ENCODE assay signal across 1 cellular context in the genomic region with DNA sequence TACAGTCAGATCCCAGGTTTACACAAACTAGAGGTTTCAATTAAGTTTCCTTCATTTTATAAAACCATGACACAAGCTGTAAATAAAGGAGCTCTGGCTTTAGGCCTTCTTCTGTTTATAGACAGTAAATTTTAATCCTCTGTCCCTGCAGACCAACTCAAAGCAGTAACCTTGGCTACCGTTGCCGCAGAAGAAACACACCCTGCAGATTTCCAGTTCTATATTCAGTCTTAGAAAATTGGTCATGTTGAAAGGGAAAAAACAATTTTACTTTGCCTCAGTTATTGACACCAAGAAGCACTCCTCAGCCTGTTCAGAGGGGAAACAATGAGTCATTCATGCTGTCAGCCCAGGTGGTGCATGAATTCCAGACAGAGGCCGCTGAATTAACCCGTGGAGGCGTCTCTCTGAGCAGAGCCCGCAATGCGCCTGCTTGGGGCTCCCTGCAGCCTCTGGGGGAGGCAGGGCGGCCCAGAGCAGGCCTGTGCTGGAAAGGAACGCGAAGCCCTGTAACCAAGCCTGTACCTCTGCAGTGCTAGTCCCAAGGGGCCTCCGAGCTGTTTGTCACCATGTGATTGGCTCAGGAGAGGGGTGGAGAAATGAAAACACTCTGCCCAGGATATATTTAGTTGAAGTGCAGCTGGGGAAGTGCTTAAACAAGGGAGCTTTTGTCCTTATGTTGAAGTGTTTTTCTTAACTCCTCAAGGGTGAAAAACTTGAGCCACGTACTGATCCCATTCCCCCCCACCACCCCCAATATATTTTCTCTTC.
A peak's percentile ranks its signal among the peaks of the same experiment; 100 is the strongest.
TF ChIP-seq lines count a peak whose summit lies in the region.

No MANE protein-coding gene starts in this region.

TF ChIP-seq in HepG2, 621 proteins besides CTCF, POLR2A, EP300 and RAD21 (continued from another document and continues in another):
- peak; percentile 27; the same call in 1 of the 2 replicates for TF ChIP-seq ZNF740 (CRISPR knock-in tag; IDR thresholded peaks at IDR 0.05)
- TF ChIP-seq, protein P1, sequence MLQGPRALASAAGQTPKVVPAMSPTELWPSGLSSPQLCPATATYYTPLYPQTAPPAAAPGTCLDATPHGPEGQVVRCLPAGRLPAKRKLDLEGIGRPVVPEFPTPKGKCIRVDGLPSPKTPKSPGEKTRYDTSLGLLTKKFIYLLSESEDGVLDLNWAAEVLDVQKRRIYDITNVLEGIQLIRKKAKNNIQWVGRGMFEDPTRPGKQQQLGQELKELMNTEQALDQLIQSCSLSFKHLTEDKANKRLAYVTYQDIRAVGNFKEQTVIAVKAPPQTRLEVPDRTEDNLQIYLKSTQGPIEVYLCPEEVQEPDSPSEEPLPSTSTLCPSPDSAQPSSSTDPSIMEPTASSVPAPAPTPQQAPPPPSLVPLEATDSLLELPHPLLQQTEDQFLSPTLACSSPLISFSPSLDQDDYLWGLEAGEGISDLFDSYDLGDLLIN (CRISPR knock-in tag; IDR thresholded peaks at IDR 0.05; ENCODE audit: borderline replicate concordance): 0 out of 2 replicates have a peak, but pooled peaks have one; percentile 56
- TF ChIP-seq PHF21A (CRISPR knock-in tag; IDR thresholded peaks at IDR 0.05): peak; percentile 97
- peak; percentile 77 for TF ChIP-seq HDAC1 (CRISPR knock-in tag; IDR thresholded peaks at IDR 0.05)
- peak; percentile 47 for TF ChIP-seq PHF8 (CRISPR knock-in tag; IDR thresholded peaks at IDR 0.05)
- peak; percentile 59; the same call in 1 of the 2 replicates for TF ChIP-seq BORCS8-MEF2B (CRISPR knock-in tag; IDR thresholded peaks at IDR 0.05)
- TF ChIP-seq SMYD3 (CRISPR knock-in tag; IDR thresholded peaks at IDR 0.05): peak; percentile 52; the same call in 1 of the 2 replicates
- TF ChIP-seq ZBTB3 (CRISPR knock-in tag; IDR thresholded peaks at IDR 0.05; ENCODE audit: borderline replicate concordance, low read depth): no peak; the same call in 1 of the 2 replicates
- TF ChIP-seq ZBTB46 (CRISPR knock-in tag; IDR thresholded peaks at IDR 0.05; ENCODE audit: borderline replicate concordance): no peak
- TF ChIP-seq, protein P2, sequence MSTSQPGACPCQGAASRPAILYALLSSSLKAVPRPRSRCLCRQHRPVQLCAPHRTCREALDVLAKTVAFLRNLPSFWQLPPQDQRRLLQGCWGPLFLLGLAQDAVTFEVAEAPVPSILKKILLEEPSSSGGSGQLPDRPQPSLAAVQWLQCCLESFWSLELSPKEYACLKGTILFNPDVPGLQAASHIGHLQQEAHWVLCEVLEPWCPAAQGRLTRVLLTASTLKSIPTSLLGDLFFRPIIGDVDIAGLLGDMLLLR (CRISPR knock-in tag; IDR thresholded peaks at IDR 0.05): 0 out of 2 replicates have a peak, but pooled peaks have one; percentile 27
- no peak for TF ChIP-seq ZNF432 (CRISPR knock-in tag; IDR thresholded peaks at IDR 0.05; ENCODE audit: borderline replicate concordance)
- 0 out of 2 replicates have a peak, but pooled peaks have one; percentile 52 for TF ChIP-seq ZMAT3 (CRISPR knock-in tag; conservative IDR thresholded peaks at IDR 0.05)
- TF ChIP-seq ZFY (CRISPR knock-in tag; IDR thresholded peaks at IDR 0.05): peak; percentile 91
- no peak for TF ChIP-seq U2AF1 (optimal IDR thresholded peaks at IDR 0.05; ENCODE audit: low read depth, low read length)
- TF ChIP-seq RXRB (CRISPR knock-in tag; IDR thresholded peaks at IDR 0.05; ENCODE audit: borderline replicate concordance): peak; percentile 55; the same call in 1 of the 2 replicates
- no peak for TF ChIP-seq ZNF549 (CRISPR knock-in tag; IDR thresholded peaks at IDR 0.05)
- peak; percentile 63; the same call in 1 of the 2 replicates for TF ChIP-seq TARDBP (CRISPR knock-in tag; IDR thresholded peaks at IDR 0.05)
- TF ChIP-seq, protein P3, sequence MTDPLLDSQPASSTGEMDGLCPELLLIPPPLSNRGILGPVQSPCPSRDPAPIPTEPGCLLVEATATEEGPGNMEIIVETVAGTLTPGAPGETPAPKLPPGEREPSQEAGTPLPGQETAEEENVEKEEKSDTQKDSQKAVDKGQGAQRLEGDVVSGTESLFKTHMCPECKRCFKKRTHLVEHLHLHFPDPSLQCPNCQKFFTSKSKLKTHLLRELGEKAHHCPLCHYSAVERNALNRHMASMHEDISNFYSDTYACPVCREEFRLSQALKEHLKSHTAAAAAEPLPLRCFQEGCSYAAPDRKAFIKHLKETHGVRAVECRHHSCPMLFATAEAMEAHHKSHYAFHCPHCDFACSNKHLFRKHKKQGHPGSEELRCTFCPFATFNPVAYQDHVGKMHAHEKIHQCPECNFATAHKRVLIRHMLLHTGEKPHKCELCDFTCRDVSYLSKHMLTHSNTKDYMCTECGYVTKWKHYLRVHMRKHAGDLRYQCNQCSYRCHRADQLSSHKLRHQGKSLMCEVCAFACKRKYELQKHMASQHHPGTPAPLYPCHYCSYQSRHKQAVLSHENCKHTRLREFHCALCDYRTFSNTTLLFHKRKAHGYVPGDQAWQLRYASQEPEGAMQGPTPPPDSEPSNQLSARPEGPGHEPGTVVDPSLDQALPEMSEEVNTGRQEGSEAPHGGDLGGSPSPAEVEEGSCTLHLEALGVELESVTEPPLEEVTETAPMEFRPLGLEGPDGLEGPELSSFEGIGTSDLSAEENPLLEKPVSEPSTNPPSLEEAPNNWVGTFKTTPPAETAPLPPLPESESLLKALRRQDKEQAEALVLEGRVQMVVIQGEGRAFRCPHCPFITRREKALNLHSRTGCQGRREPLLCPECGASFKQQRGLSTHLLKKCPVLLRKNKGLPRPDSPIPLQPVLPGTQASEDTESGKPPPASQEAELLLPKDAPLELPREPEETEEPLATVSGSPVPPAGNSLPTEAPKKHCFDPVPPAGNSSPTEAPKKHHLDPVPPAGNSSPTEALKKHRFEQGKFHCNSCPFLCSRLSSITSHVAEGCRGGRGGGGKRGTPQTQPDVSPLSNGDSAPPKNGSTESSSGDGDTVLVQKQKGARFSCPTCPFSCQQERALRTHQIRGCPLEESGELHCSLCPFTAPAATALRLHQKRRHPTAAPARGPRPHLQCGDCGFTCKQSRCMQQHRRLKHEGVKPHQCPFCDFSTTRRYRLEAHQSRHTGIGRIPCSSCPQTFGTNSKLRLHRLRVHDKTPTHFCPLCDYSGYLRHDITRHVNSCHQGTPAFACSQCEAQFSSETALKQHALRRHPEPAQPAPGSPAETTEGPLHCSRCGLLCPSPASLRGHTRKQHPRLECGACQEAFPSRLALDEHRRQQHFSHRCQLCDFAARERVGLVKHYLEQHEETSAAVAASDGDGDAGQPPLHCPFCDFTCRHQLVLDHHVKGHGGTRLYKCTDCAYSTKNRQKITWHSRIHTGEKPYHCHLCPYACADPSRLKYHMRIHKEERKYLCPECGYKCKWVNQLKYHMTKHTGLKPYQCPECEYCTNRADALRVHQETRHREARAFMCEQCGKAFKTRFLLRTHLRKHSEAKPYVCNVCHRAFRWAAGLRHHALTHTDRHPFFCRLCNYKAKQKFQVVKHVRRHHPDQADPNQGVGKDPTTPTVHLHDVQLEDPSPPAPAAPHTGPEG (CRISPR knock-in tag; IDR thresholded peaks at IDR 0.05): 0 out of 2 replicates have a peak, but pooled peaks have one; percentile 24
- peak; percentile 41; the same call in 1 of the 2 replicates for TF ChIP-seq ZNF782 (CRISPR knock-in tag; IDR thresholded peaks at IDR 0.05; ENCODE audit: borderline replicate concordance)
- peak; percentile 90; the same call in 1 of the 2 replicates for TF ChIP-seq ZNF136 (CRISPR knock-in tag; IDR thresholded peaks at IDR 0.05; ENCODE audit: low read depth)
- peak; percentile 65 for TF ChIP-seq ZSCAN31 (CRISPR knock-in tag; IDR thresholded peaks at IDR 0.05; ENCODE audit: low read depth)
- TF ChIP-seq MEF2D (CRISPR knock-in tag; IDR thresholded peaks at IDR 0.05): peak; percentile 81
- peak; percentile 93 for TF ChIP-seq DR1 (CRISPR knock-in tag; IDR thresholded peaks at IDR 0.05)
- no peak for TF ChIP-seq FIP1L1 (IDR thresholded peaks at IDR 0.05; ENCODE audit: borderline replicate concordance, insufficient read depth, low read depth, low read length)
- TF ChIP-seq ZBTB38 (CRISPR knock-in tag; IDR thresholded peaks at IDR 0.05): peak; percentile 78; the same call in 1 of the 2 replicates
- TF ChIP-seq ISX (CRISPR knock-in tag; conservative IDR thresholded peaks at IDR 0.05): 0 out of 2 replicates have a peak, but pooled peaks have one; percentile 58
- TF ChIP-seq REPIN1 (CRISPR knock-in tag; IDR thresholded peaks at IDR 0.05; ENCODE audit: borderline replicate concordance, low read depth): peak; percentile 61; the same call in 1 of the 2 replicates
- TF ChIP-seq, protein P4, sequence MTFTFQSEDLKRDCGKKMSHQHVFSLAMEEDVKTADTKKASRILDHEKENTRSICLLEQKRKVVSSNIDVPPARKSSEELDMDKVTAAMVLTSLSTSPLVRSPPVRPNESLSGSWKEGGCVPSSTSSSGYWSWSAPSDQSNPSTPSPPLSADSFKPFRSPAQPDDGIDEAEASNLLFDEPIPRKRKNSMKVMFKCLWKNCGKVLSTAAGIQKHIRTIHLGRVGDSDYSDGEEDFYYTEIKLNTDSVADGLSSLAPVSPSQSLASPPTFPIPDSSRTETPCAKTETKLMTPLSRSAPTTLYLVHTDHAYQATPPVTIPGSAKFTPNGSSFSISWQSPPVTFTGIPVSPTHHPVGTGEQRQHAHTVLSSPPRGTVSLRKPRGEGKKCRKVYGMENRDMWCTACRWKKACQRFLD (CRISPR knock-in tag; IDR thresholded peaks at IDR 0.05; ENCODE audit: borderline replicate concordance): no peak
- 0 out of 2 replicates have a peak, but pooled peaks have one; percentile 27 for TF ChIP-seq NFAT5 (CRISPR knock-in tag; IDR thresholded peaks at IDR 0.05)
- TF ChIP-seq SMC3 (IDR thresholded peaks at IDR 0.05; ENCODE audit: low read length): peak; percentile 11; the same call in 1 of the 2 replicates
- peak; percentile 77 for TF ChIP-seq NFYC (CRISPR knock-in tag; IDR thresholded peaks at IDR 0.05)
- peak; percentile 70; the same call in 1 of the 2 replicates for TF ChIP-seq ZNF766 (CRISPR knock-in tag; IDR thresholded peaks at IDR 0.05; ENCODE audit: borderline replicate concordance)
- no peak for TF ChIP-seq SSRP1 (CRISPR knock-in tag; IDR thresholded peaks at IDR 0.05)
- TF ChIP-seq HNRNPLL (IDR thresholded peaks at IDR 0.05; ENCODE audit: low read depth, low read length, poor library complexity, severe bottlenecking): peak; percentile 44
